ENCODE assay signal across 16 cellular contexts in genomic region chr6:30319146-30319835, GRCh38. TPM values are rescaled to one million over a fixed set of nuclear protein-coding genes. Genes with fewer than 3 reads are reported as not detected.
DNase-seq lines count a peak whose midpoint lies in the region; ATAC-seq and TF ChIP-seq lines count a peak whose summit lies in the region.
"Had no signal": no experiment of that assay in that cellular context is flagged by ENCODE, and none has a peak within 500 bp of the region (broad histone marks: within the 10 kb centered on the region; RNA-seq: fewer than 3 reads in every experiment).

No MANE protein-coding gene starts in this region.

- peaks cover 25% of the 10 kb centered on the region for H3K36me3 ChIP-seq in HAP-1 (replicated peaks)

- peaks cover 5% of the 10 kb centered on the region for H3K36me3 Mint-ChIP-seq in central memory CD8-positive, alpha-beta T cell (ENCODE audit: insufficient read depth)
- H3K36me3 Mint-ChIP-seq in memory B cell: peaks cover 16% of the 10 kb centered on the region
- peaks cover 53% of the 10 kb centered on the region for H3K36me3 Mint-ChIP-seq in Calu3 (ENCODE audit: insufficient read depth, unreplicated experiment)

- H3K4me3 ChIP-seq in HAP-1: no peak overlapping the region
- H3K4me3 ChIP-seq: dorsolateral prefrontal cortex, testis had no signal

- H3K9me3 ChIP-seq in HAP-1: no peaks in the 10 kb centered on the region
- H3K9me3 ChIP-seq: testis had no signal

- no peaks in the 10 kb centered on the region for H3K27me3 Mint-ChIP-seq in central memory CD8-positive, alpha-beta T cell
- no peaks in the 10 kb centered on the region for H3K27me3 Mint-ChIP-seq in memory B cell
- no peaks in the 10 kb centered on the region for H3K27me3 Mint-ChIP-seq in Calu3 (ENCODE audit: unreplicated experiment)

- H3K4me1 ChIP-seq in HAP-1: peaks cover 30% of the 10 kb centered on the region

- no peak for ATAC-seq in central memory CD8-positive, alpha-beta T cell (replicated peaks; ENCODE audit: extremely low read depth, poor library complexity, severe bottlenecking)
- ATAC-seq in memory B cell (ENCODE audit: low read depth) (no peak), GM21423 (IDR thresholded peaks at IDR 0.05; ENCODE audit: unreplicated experiment) (no peak), GM19328 (IDR thresholded peaks at IDR 0.05; ENCODE audit: unreplicated experiment) (no peak)
- ATAC-seq: activated naive CD4-positive, alpha-beta T cell treated with anti-CD3 and anti-CD28 coated beads, Interleukin-2, amount 50 U/mL, for 72 hours; esophagus mucosa had no signal

- peak; percentile 59 for DNase-seq in EL
- DNase-seq in HAP-1 (ENCODE audit: low spot score in 2 of 2): peak; percentile 45 to 80
- no peak for DNase-seq in central memory CD8-positive, alpha-beta T cell (ENCODE audit: low spot score in 2 of 2)
- no peak for DNase-seq in memory B cell (ENCODE audit: low spot score in 2 of 2)
- DNase-seq in Calu3: no peak
- DNase-seq: activated CD4-positive, CD25-positive, alpha-beta regulatory T cell treated with anti-CD3 and anti-CD28 coated beads, Interleukin-2, amount 50 U/mL, for 72 hours; AML-193; dorsolateral prefrontal cortex; head of caudate nucleus; NCI-H774; testis had no signal

- in situ Hi-C loops in HAP-1 (cut with MboI; ENCODE audit: low sequenced_read_pairs): loop anchor here (10.0 kb wide), 1 partner anchor 104 kb away; the partner anchor contains the start of gene TRIM26

- H3K27ac Mint-ChIP-seq in central memory CD8-positive, alpha-beta T cell (ENCODE audit: low read depth): peak overlapping the region; percentile 60
- peak overlapping the region; percentile 18 for H3K27ac Mint-ChIP-seq in memory B cell
- no peak overlapping the region for H3K27ac Mint-ChIP-seq in Calu3 (ENCODE audit: unreplicated experiment)

- TF ChIP-seq CTCF in Calu3 (IDR thresholded peaks at IDR 0.05; ENCODE audit: unreplicated experiment): no peak

- BruUV-seq in Calu3 (replicated peaks; lab: Mats Ljungman, UMichigan): no TSS peak

- H3K9me3 Mint-ChIP-seq in central memory CD8-positive, alpha-beta T cell: no peaks in the 10 kb centered on the region
- H3K9me3 Mint-ChIP-seq in memory B cell (no peaks in the 10 kb centered on the region), Calu3 (ENCODE audit: low read depth, unreplicated experiment) (no peaks in the 10 kb centered on the region)
- H3K9me3 Mint-ChIP-seq: activated naive CD4-positive, alpha-beta T cell treated with anti-CD3 and anti-CD28 coated beads, Interleukin-2, amount 50 U/mL, for 72 hours; neural crest cell had no signal

- intact Hi-C loops in Calu3 (cut with micrococcal nuclease; ENCODE audit: unreplicated experiment): no loop called here

- H3K4me3 Mint-ChIP-seq in central memory CD8-positive, alpha-beta T cell: no peak overlapping the region
- H3K4me3 Mint-ChIP-seq in memory B cell (no peak overlapping the region), Calu3 (ENCODE audit: low read depth, unreplicated experiment) (no peak overlapping the region)
- H3K4me3 Mint-ChIP-seq: neural crest cell had no signal

- H3K27me3 ChIP-seq in HAP-1 (ENCODE audit: low read depth): no peaks in the 10 kb centered on the region
- H3K27me3 ChIP-seq: dorsolateral prefrontal cortex, testis had no signal

- H3K4me1 Mint-ChIP-seq in central memory CD8-positive, alpha-beta T cell: peaks cover 83% of the 10 kb centered on the region
- H3K4me1 Mint-ChIP-seq in memory B cell (peaks cover 43% of the 10 kb centered on the region), Calu3 (ENCODE audit: low read depth, unreplicated experiment) (peaks cover 35% of the 10 kb centered on the region)

- CTCF ChIA-PET in Calu3 (lab: Charles Lee): no interaction called here

RNA-seq across cellular contexts. Expression of gene TRIM39, which starts 7.4 kb away (rescaled TPM):
- total RNA-seq in Calu3 (2022): 22.0 and 22.3 TPM in 2 replicates

RNA-seq across cellular contexts. Expression of gene RPP21, which starts 25.7 kb away (rescaled TPM):
- 53.3 and 64.2 TPM in 2 replicates for total RNA-seq in Calu3 (2022)

Comparison
In these comparisons a context has a peak if more than half of its experiments do, and no peak if none do; other contexts are left out.
1. DNase-seq: peak in EL (single experiment) and HAP-1 (2 of 2); none in central memory CD8-positive, alpha-beta T cell (0 of 2), memory B cell (0 of 2) and Calu3 (single experiment).